In genomic region chr12:11607313-11608081, GRCh38 we compare ENCODE assay signal across 1 cellular context.
TF ChIP-seq lines count a peak whose summit lies in the region.

No MANE protein-coding gene starts in this region.

TF ChIP-seq in liver, 16 proteins besides CTCF, POLR2A, EP300 and RAD21 (continued from another document):
- TF ChIP-seq, protein P1, sequence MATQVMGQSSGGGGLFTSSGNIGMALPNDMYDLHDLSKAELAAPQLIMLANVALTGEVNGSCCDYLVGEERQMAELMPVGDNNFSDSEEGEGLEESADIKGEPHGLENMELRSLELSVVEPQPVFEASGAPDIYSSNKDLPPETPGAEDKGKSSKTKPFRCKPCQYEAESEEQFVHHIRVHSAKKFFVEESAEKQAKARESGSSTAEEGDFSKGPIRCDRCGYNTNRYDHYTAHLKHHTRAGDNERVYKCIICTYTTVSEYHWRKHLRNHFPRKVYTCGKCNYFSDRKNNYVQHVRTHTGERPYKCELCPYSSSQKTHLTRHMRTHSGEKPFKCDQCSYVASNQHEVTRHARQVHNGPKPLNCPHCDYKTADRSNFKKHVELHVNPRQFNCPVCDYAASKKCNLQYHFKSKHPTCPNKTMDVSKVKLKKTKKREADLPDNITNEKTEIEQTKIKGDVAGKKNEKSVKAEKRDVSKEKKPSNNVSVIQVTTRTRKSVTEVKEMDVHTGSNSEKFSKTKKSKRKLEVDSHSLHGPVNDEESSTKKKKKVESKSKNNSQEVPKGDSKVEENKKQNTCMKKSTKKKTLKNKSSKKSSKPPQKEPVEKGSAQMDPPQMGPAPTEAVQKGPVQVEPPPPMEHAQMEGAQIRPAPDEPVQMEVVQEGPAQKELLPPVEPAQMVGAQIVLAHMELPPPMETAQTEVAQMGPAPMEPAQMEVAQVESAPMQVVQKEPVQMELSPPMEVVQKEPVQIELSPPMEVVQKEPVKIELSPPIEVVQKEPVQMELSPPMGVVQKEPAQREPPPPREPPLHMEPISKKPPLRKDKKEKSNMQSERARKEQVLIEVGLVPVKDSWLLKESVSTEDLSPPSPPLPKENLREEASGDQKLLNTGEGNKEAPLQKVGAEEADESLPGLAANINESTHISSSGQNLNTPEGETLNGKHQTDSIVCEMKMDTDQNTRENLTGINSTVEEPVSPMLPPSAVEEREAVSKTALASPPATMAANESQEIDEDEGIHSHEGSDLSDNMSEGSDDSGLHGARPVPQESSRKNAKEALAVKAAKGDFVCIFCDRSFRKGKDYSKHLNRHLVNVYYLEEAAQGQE (IDR thresholded peaks at IDR 0.05), result peak; percentile 73
- TF ChIP-seq YY1 (IDR thresholded peaks at IDR 0.05), result peak; percentile 69
- peak; percentile 93 for TF ChIP-seq HNF4G (IDR thresholded peaks at IDR 0.05)
- peak in 1 of 2 donors; percentile 57 for TF ChIP-seq GABPA (IDR thresholded peaks at IDR 0.05 in 1 of 2, conservative IDR thresholded peaks at IDR 0.05 in 1 of 2)
- peak; percentile 7 to 96 for TF ChIP-seq EGR1 (IDR thresholded peaks at IDR 0.05; ENCODE audit: low read depth in 2 of 2)
- peak; percentile 58 for TF ChIP-seq FOXA2 (IDR thresholded peaks at IDR 0.05)
- peak; percentile 98 to 99 for TF ChIP-seq HNF4A (conservative IDR thresholded peaks at IDR 0.05)
